In the genomic region with DNA sequence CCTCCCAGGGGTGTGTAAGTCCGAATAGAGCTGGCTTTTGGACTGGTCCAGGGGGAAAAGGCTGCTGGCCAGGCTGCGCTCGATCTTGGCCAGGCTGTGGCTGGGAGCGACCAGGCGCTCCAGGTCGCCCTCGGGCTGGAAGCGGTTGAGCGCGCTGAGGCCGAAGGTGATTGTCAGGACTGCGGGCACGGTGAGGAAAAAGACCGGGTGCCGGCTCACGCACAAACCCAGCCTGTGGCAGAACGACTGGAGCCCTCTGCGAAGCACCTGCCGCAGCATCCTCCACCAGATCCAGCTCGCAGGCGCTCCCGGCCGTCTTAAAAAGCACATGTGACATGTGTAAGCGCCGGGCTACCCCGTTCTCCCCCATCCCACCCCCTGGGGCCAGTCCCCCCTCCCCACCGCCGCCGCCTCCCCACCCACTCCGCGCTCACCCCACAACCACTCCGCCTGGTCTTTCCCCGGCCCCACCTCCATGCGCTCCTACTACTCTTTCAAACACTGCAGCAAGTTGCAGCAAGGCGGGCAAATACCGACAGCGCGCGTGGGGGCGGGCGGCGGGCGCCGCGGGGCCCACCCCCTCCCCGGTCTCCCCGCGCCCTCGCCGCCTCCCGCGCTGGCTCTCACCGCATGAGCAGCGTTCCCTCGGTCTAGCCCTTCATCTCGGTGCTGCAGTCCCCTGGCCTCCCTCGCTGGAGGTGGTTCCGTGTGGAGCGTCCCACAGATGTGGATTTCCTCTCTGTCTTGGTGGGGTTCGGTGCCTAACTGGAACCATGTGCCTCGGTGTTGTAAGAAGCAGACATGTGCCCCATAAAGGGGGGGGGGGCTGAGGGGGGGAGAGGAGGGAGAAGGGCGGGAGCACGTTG, we compare ENCODE assay signal across 10 cellular contexts. TPM values are rescaled to one million over a fixed set of nuclear protein-coding genes. Genes with fewer than 3 reads are reported as not detected.
DNase-seq lines count a peak whose midpoint lies in the region; ATAC-seq and TF ChIP-seq lines count a peak whose summit lies in the region.
"Had no signal": no experiment of that assay in that cellular context is flagged by ENCODE, and none has a peak within 500 bp of the region (broad histone marks: within the 10 kb centered on the region; RNA-seq: fewer than 3 reads in every experiment).

No MANE protein-coding gene starts in this region.

- no peaks in the 10 kb centered on the region for H3K9me3 Mint-ChIP-seq in brain
- no peaks in the 10 kb centered on the region for H3K9me3 Mint-ChIP-seq in Caco-2 (ENCODE audit: unreplicated experiment)
- H3K9me3 Mint-ChIP-seq: activated T-helper 1 cell treated with anti-CD3 and anti-CD28 coated beads, Interleukin-12 subunit alpha, Interleukin-12 subunit beta, Interleukin-2, Interleukin-4 antibody, amounts not matched to agents 30 ng/mL and 10 ng/mL and 1 ng/mL, durations not matched to agents 14 hours and 24 hours and 36 hours had no signal

- H3K9me3 ChIP-seq in thyroid gland (no peaks in the 10 kb centered on the region), Caco-2 (no peaks in the 10 kb centered on the region)

- POLR2A ChIA-PET in Caco-2 (lab: Charles Lee), result no interaction called here

- H3K27me3 ChIP-seq in thyroid gland, result no peaks in the 10 kb centered on the region
- no peaks in the 10 kb centered on the region for H3K27me3 ChIP-seq in Caco-2 (replicated peaks; ENCODE audit: control insufficient read depth, insufficient read depth, low read length)

- H3K27me3 Mint-ChIP-seq in brain (peaks cover 16% of the 10 kb centered on the region), Caco-2 (ENCODE audit: insufficient read depth, unreplicated experiment) (peaks cover 14% of the 10 kb centered on the region)

- CTCF ChIA-PET in Caco-2 (lab: Charles Lee), result no interaction called here

- H3K36me3 ChIP-seq in thyroid gland (no peaks in the 10 kb centered on the region), Caco-2 (ENCODE audit: control insufficient read depth, insufficient read depth, low read length) (no peaks in the 10 kb centered on the region)

- no peak for ATAC-seq in GM21515 (IDR thresholded peaks at IDR 0.05; ENCODE audit: unreplicated experiment)

- peak overlapping the region in 3 of 5 experiments; percentile 60 to 92 (median 67) for H3K27ac Mint-ChIP-seq in brain
- H3K27ac Mint-ChIP-seq in Caco-2 (ENCODE audit: unreplicated experiment), result no peak overlapping the region
- H3K27ac Mint-ChIP-seq: activated T-helper 1 cell treated with anti-CD3 and anti-CD28 coated beads, Interleukin-12 subunit alpha, Interleukin-12 subunit beta, Interleukin-2, Interleukin-4 antibody, amounts not matched to agents 30 ng/mL and 10 ng/mL and 1 ng/mL, durations not matched to agents 14 hours and 24 hours and 36 hours had no signal

- H3K4me3 ChIP-seq in thyroid gland (replicated peaks in 1 of 3), result peak overlapping the region in 1 of 3 donors; percentile 19
- no peak overlapping the region for H3K4me3 ChIP-seq in Caco-2 (ENCODE audit: low read depth, low read length)

- 11% methylated on average over 16 to 26 of the region's 63 CpGs for WGBS in thyroid gland, 2 donors

- H3K4me3 Mint-ChIP-seq in brain (peak overlapping the region; percentile 74 to 89 (median 86)), Caco-2 (ENCODE audit: unreplicated experiment) (no peak overlapping the region)
- H3K4me3 Mint-ChIP-seq: activated T-helper 1 cell treated with anti-CD3 and anti-CD28 coated beads, Interleukin-12 subunit alpha, Interleukin-12 subunit beta, Interleukin-2, Interleukin-4 antibody, amounts not matched to agents 30 ng/mL and 10 ng/mL and 1 ng/mL, durations not matched to agents 14 hours and 24 hours and 36 hours had no signal

- no peaks in the 10 kb centered on the region for H3K36me3 Mint-ChIP-seq in brain
- H3K36me3 Mint-ChIP-seq in Caco-2 (ENCODE audit: insufficient read depth, unreplicated experiment), result no peaks in the 10 kb centered on the region

- no TSS peak for BruUV-seq in Caco-2 (replicated peaks; lab: Mats Ljungman, UMichigan)

- peaks cover 4 to 6% of the 10 kb centered on the region in 2 donors for H3K4me1 ChIP-seq in thyroid gland
- peaks cover 7% of the 10 kb centered on the region; the same call in 1 of the 2 replicates for H3K4me1 ChIP-seq in Caco-2

- intact Hi-C loops in thyroid gland (cut with DNase I), result no loop called here
- intact Hi-C loops in Caco-2 (cut with micrococcal nuclease; ENCODE audit: unreplicated experiment), result no loop called here

- H3K27ac ChIP-seq in thyroid gland, result no peak overlapping the region

- TF ChIP-seq CTCF in brain (conservative IDR thresholded peaks at IDR 0.05) (no peak), thyroid gland (IDR thresholded peaks at IDR 0.05) (no peak), Caco-2 (IDR thresholded peaks at IDR 0.05; ENCODE audit: insufficient read depth in 1 of 2, low read depth in 1 of 2, low read length in 1 of 2, severe bottlenecking in 1 of 2, unreplicated experiment in 1 of 2) (no peak)

- DNase-seq in NCI-H2227 (lab: John Stamatoyannopoulos, UW; ENCODE audit: unreplicated experiment) (peak; percentile 22), NCI-H2227 treated with DMSO at 0.1 percent for 48 hours (lab: John Stamatoyannopoulos, UW) (no peak), islet precursor cell (peak; percentile 66), thyroid gland (peak; percentile 7 to 24), Caco-2 (no peak), DMS 273 treated with DMSO at 0.1 percent for 48 hours (lab: John Stamatoyannopoulos, UW) (no peak)
- DNase-seq: stimulated activated naive CD4-positive, alpha-beta T cell treated with Interleukin-2 at 50 U/mL for 16 hours had no signal

- TF ChIP-seq POLR2A in thyroid gland (IDR thresholded peaks at IDR 0.05), result no peak

- H3K4me1 Mint-ChIP-seq in brain (peaks cover 30% of the 10 kb centered on the region), Caco-2 (ENCODE audit: low read depth, unreplicated experiment) (no peaks in the 10 kb centered on the region)

RNA-seq across cellular contexts. Expression of a gene that starts 42.4 kb away (rescaled TPM):
- 0.20 TPM for polyA plus RNA-seq in brain (ENCODE audit: insufficient read depth, low read depth, low replicate concordance)
- total RNA-seq in thyroid gland (10 to 100 TPM in 1 of 4 donors, 1 to 10 TPM in 3; 2.3 to 10.8 (median 3.4) TPM), Caco-2 (2022) (not detected in 2 replicates)
- total RNA-seq: activated T-helper 1 cell treated with anti-CD3 and anti-CD28 coated beads, Interleukin-12 subunit alpha, Interleukin-12 subunit beta, Interleukin-2, Interleukin-4 antibody, amounts not matched to agents 30 ng/mL and 10 ng/mL and 1 ng/mL, durations not matched to agents 14 hours and 24 hours and 36 hours had no signal

Comparison
In these comparisons a context has a peak if more than half of its experiments do, and no peak if none do; other contexts are left out.
1. DNase-seq: peak in NCI-H2227 (single experiment), islet precursor cell (single experiment) and thyroid gland (2 of 2); none in NCI-H2227 treated with DMSO at 0.1 percent for 48 hours (single experiment), Caco-2 (0 of 2) and DMS 273 treated with DMSO at 0.1 percent for 48 hours (single experiment).